8 cellular contexts compared by ENCODE assay signal in genomic region chr11:46361283-46362145, GRCh38. TPM values are rescaled to one million over a fixed set of nuclear protein-coding genes. Genes with fewer than 3 reads are reported as not detected.
DNase-seq lines count a peak whose midpoint lies in the region; ATAC-seq, FAIRE-seq and TF ChIP-seq lines count a peak whose summit lies in the region.

No MANE protein-coding gene starts in this region.

- peak overlapping the region in 3 of 4 donors; percentile 33 to 80 (median 38) for H3K27ac ChIP-seq in pancreas

- peaks cover 6 to 40% (median 14%) of the 10 kb centered on the region in 3 donors for H3K4me1 ChIP-seq in pancreas

- H3K4me3 ChIP-seq in fibroblast of pulmonary artery (replicated peaks; ENCODE audit: low read depth, low read length): peak overlapping the region; percentile 14
- no peak overlapping the region for H3K4me3 ChIP-seq in pancreas

- intact Hi-C loops in pancreas (cut with DNase I): no loop called here

- H3K36me3 ChIP-seq in pancreas: no peaks in the 10 kb centered on the region

- H3K27me3 ChIP-seq in pancreas: no peaks in the 10 kb centered on the region

- no peak for TF ChIP-seq CTCF in fibroblast of pulmonary artery (IDR thresholded peaks at IDR 0.05; ENCODE audit: low read length, missing control alignments)
- TF ChIP-seq CTCF in pancreas (IDR thresholded peaks at IDR 0.05): no peak

- FAIRE-seq in pancreas (lab: Jason Lieb, UNC): no peak

- no peaks in the 10 kb centered on the region for H3K9me3 ChIP-seq in pancreas

- DNase-seq in NCI-H2171 (lab: John Stamatoyannopoulos, UW): peak; percentile 76
- peak; percentile 81 for DNase-seq in activated CD8-positive, alpha-beta memory T cell treated with anti-CD3 and anti-CD28 coated beads, Interleukin-2, amount 50 U/mL, for 48 hours
- DNase-seq in fibroblast of pulmonary artery (ENCODE audit: low read depth): peak; percentile 67
- peak in 2 of 6 donors; percentile 65 to 71 for DNase-seq in pancreas
- DNase-seq in kidney glomerular epithelial cell (lab: John Stamatoyannopoulos, UW): no peak
- no peak for DNase-seq in NCI-H187 treated with DMSO at 0.1 percent for 48 hours (lab: John Stamatoyannopoulos, UW)

- ATAC-seq in GM18505 (IDR thresholded peaks at IDR 0.05; ENCODE audit: unreplicated experiment) (peak; percentile 91), HG02759 (IDR thresholded peaks at IDR 0.05; ENCODE audit: unreplicated experiment) (peak; percentile 95), pancreas (peak in 3 of 4 donors; percentile 33 to 66 (median 45))

- 45 to 58% methylated on average over 26 of the region's 26 CpGs for WGBS in pancreas, 2 donors

- TF ChIP-seq POLR2A in GM18505 (IDR thresholded peaks at IDR 0.05; ENCODE audit: borderline replicate concordance, extremely low read depth, insufficient read depth, insufficient read length): peak; percentile 76

RNA-seq across cellular contexts. Expression of gene DGKZ, which starts 14.3 kb away (rescaled TPM):
- 10 to 100 TPM; 34.1 to 46.3 (median 35.0) TPM for total RNA-seq in pancreas
- 10 to 100 TPM; 81.1 to 88.8 TPM for polyA plus RNA-seq in pancreas

RNA-seq across cellular contexts. Expression of gene MDK, which starts 20.0 kb away (rescaled TPM):
- total RNA-seq in pancreas: 10 to 100 TPM in 4 of 6 donors, 1 to 10 TPM in 2; 4.3 to 84.4 (median 16.5) TPM
- 10 to 100 TPM; 23.6 to 66.5 TPM for polyA plus RNA-seq in pancreas

RNA-seq across cellular contexts. Expression of gene CHRM4, which starts 30.1 kb away (rescaled TPM):
- under 1 TPM; 0.08 to 0.62 (median 0.20) TPM for total RNA-seq in pancreas
- under 1 TPM in 1 of 2 donors, not detected in 1; 0.66 TPM for polyA plus RNA-seq in pancreas

Comparison
In these comparisons a context has a peak if more than half of its experiments do, and no peak if none do; other contexts are left out.
1. ATAC-seq: peak in every context shown above with its lines; median percentile 95 in HG02759; 91 in GM18505; 45 in pancreas.
2. DNase-seq: peak in NCI-H2171 (single experiment), activated CD8-positive, alpha-beta memory T cell treated with anti-CD3 and anti-CD28 coated beads, Interleukin-2, amount 50 U/mL, for 48 hours (single experiment) and fibroblast of pulmonary artery (single experiment); none in kidney glomerular epithelial cell (single experiment) and NCI-H187 treated with DMSO at 0.1 percent for 48 hours (single experiment).